ENCODE assay signal across 20 cellular contexts in genomic region chr13:46383383-46383782, GRCh38.
DNase-seq lines count a peak whose midpoint lies in the region; ATAC-seq and TF ChIP-seq lines count a peak whose summit lies in the region.
"Had no signal": no experiment of that assay in that cellular context is flagged by ENCODE, and none has a peak within 500 bp of the region (broad histone marks: within the 10 kb centered on the region; RNA-seq: fewer than 3 reads in every experiment).

No MANE protein-coding gene starts in this region.

- no peak for TF ChIP-seq CTCF in foreskin fibroblast (IDR thresholded peaks at IDR 0.05; ENCODE audit: low read depth, low read length)

- H3K36me3 Mint-ChIP-seq in stimulated activated memory B cell treated with anti-CD40 and anti-IgM and Interleukin-4, amounts not matched to agents 10 μg/mL and 1 μg/mL and 100 μg/mL, for 72 hours = peaks cover 27% of the 10 kb centered on the region

- H3K36me3 ChIP-seq in SK-N-MC (ENCODE audit: insufficient read depth, low read length) = peaks cover 58% of the 10 kb centered on the region
- H3K36me3 ChIP-seq: breast epithelium, prostate gland, tibial nerve had no signal

- H3K27ac ChIP-seq in SK-N-MC = no peak overlapping the region
- H3K27ac ChIP-seq: breast epithelium, prostate gland had no signal

- H3K4me3 ChIP-seq in SK-N-MC = peak overlapping the region; percentile 90
- no peak overlapping the region for H3K4me3 ChIP-seq in foreskin fibroblast (ENCODE audit: low read depth in 1 of 2, low read length in 2 of 2)
- H3K4me3 ChIP-seq: breast epithelium, prostate gland, tibial nerve had no signal

- H3K9me3 Mint-ChIP-seq in stimulated activated memory B cell treated with anti-CD40 and anti-IgM and Interleukin-4, amounts not matched to agents 10 μg/mL and 1 μg/mL and 100 μg/mL, for 72 hours = no peaks in the 10 kb centered on the region
- H3K9me3 Mint-ChIP-seq: activated T-helper 2 cell treated with anti-CD3 and anti-CD28 coated beads, Interferon-gamma antibody, Interleukin-2, Interleukin-4, amounts not matched to agents 10 μg/mL and 5 μg/mL and 100 μg/mL, durations not matched to agents 14 hours and 24 hours and 36 hours; CD8-positive, alpha-beta T cell; nephron had no signal

- peak overlapping the region; percentile 86 for H3K27ac Mint-ChIP-seq in stimulated activated memory B cell treated with anti-CD40 and anti-IgM and Interleukin-4, amounts not matched to agents 10 μg/mL and 1 μg/mL and 100 μg/mL, for 72 hours
- H3K27ac Mint-ChIP-seq: activated T-helper 2 cell treated with anti-CD3 and anti-CD28 coated beads, Interferon-gamma antibody, Interleukin-2, Interleukin-4, amounts not matched to agents 10 μg/mL and 5 μg/mL and 100 μg/mL, durations not matched to agents 14 hours and 24 hours and 36 hours; CD8-positive, alpha-beta T cell; nephron had no signal

- TF ChIP-seq RAD21 in Ishikawa (IDR thresholded peaks at IDR 0.05; ENCODE audit: low read depth) = no peak

- no peaks in the 10 kb centered on the region for H3K27me3 Mint-ChIP-seq in stimulated activated memory B cell treated with anti-CD40 and anti-IgM and Interleukin-4, amounts not matched to agents 10 μg/mL and 1 μg/mL and 100 μg/mL, for 72 hours

- H3K4me3 Mint-ChIP-seq in stimulated activated memory B cell treated with anti-CD40 and anti-IgM and Interleukin-4, amounts not matched to agents 10 μg/mL and 1 μg/mL and 100 μg/mL, for 72 hours = peak overlapping the region; percentile 68
- H3K4me3 Mint-ChIP-seq: CD8-positive, alpha-beta T cell; nephron had no signal

- no peak overlapping the region for H3K9ac ChIP-seq in SK-N-MC (ENCODE audit: insufficient read length)

- no peak for TF ChIP-seq EP300 in Ishikawa (IDR thresholded peaks at IDR 0.05; ENCODE audit: borderline replicate concordance)

- no peak for ATAC-seq in stimulated activated memory B cell treated with anti-CD40 and anti-IgM and Interleukin-4, amounts not matched to agents 10 μg/mL and 1 μg/mL and 100 μg/mL, for 72 hours
- ATAC-seq: CD8-positive, alpha-beta T cell had no signal

- DNase-seq in NCI-H2196 (lab: John Stamatoyannopoulos, UW; ENCODE audit: unreplicated experiment) (peak; percentile 3), NCI-H2196 treated with DMSO at 0.1 percent for 48 hours (lab: John Stamatoyannopoulos, UW; ENCODE audit: unreplicated experiment) (no peak), SK-N-MC (ENCODE audit: low read depth, low spot score) (no peak), AG20443 (ENCODE audit: low spot score) (no peak), foreskin fibroblast (no peak)
- DNase-seq in activated effector memory CD4-positive, alpha-beta T cell treated with anti-CD3 and anti-CD28 coated beads, Interleukin-2, amount 50 U/mL, for 16 hours = no peak
- DNase-seq: activated CD4-positive, alpha-beta T cell treated with anti-CD3 and anti-CD28 coated beads for 4 hours; CD8-positive, alpha-beta T cell; dermis blood vessel endothelial cell; foreskin melanocyte; kidney; NCI-H187; NCI-H524 treated with DMSO at 0.1 percent for 48 hours had no signal

- H3K9me3 ChIP-seq in SK-N-MC (ENCODE audit: low read depth, low read length) = no peaks in the 10 kb centered on the region
- H3K9me3 ChIP-seq: breast epithelium, prostate gland, tibial nerve had no signal

- peaks cover 48% of the 10 kb centered on the region for H3K4me1 Mint-ChIP-seq in stimulated activated memory B cell treated with anti-CD40 and anti-IgM and Interleukin-4, amounts not matched to agents 10 μg/mL and 1 μg/mL and 100 μg/mL, for 72 hours

TF ChIP-seq in Ishikawa, 13 proteins besides CTCF, POLR2A, EP300 and RAD21:
- TF ChIP-seq FOXM1 (IDR thresholded peaks at IDR 0.05; ENCODE audit: borderline replicate concordance, low read depth) (no peak), NFIC (IDR thresholded peaks at IDR 0.05) (peak; percentile 8; the same call in 1 of the 2 replicates)
